In the genomic region with DNA sequence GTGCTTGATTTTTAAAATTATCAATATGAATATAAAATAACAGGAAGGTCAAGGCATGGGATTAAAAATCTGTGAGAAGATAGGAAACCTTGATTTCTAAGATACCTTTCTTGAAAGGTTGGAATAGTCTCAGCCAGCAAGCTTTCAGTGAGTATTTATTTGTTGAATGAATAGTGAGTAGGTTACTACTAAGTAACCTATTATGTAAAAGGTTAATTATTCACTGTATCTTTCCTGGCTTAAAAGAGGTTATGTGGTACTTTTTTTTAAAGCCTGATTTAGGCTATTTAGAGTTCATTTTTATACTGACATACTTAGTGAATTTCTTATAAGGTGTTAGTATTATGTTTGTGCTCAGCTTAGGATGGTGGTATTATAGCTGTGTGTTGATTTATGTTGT, we compare ENCODE assay signal across 19 cellular contexts.
DNase-seq lines count a peak whose midpoint lies in the region; ATAC-seq, FAIRE-seq and TF ChIP-seq lines count a peak whose summit lies in the region.
"Had no signal": no experiment of that assay in that cellular context is flagged by ENCODE, and none has a peak within 500 bp of the region (broad histone marks: within the 10 kb centered on the region; RNA-seq: fewer than 3 reads in every experiment).

No MANE protein-coding gene starts in this region.

- FAIRE-seq in G401.6 (lab: Jason Lieb, UNC) = peak; percentile 6
- FAIRE-seq: D721Med had no signal

- ATAC-seq in GM19467 (IDR thresholded peaks at IDR 0.05; ENCODE audit: unreplicated experiment) (peak; percentile 57), HG03378 (IDR thresholded peaks at IDR 0.05; ENCODE audit: unreplicated experiment) (peak; percentile 86)
- ATAC-seq: activated CD4-positive, alpha-beta T cell treated with anti-CD3 and anti-CD28 coated beads for 36 hours; lower lobe of right lung had no signal

- no peak for TF ChIP-seq POLR2A in erythroblast (IDR thresholded peaks at IDR 0.05; ENCODE audit: low read length)

- DNase-seq in kidney tubule cell (ENCODE audit: low spot score) (peak; percentile 70), NOMO-1 treated with DMSO at 0.1 percent for 48 hours (lab: John Stamatoyannopoulos, UW; ENCODE audit: unreplicated experiment) (no peak), NCI-H1694 treated with DMSO at 0.1 percent for 48 hours (lab: John Stamatoyannopoulos, UW) (no peak), NCI-H69 (lab: John Stamatoyannopoulos, UW) (no peak), erythroblast (lab: John Stamatoyannopoulos, UW) (no peak)
- DNase-seq: activated CD4-positive, alpha-beta T cell treated with anti-CD3 and anti-CD28 coated beads for 36 hours; activated T-cell treated with anti-CD3 and anti-CD28 coated beads, Interleukin-2, amount 50 U/mL, for 24 hours; effector CD8-positive, alpha-beta T cell; foreskin fibroblast; HCEC 1CT; Karpas-422; lower lobe of right lung; posterior cingulate gyrus; stimulated activated CD4-positive, alpha-beta T cell treated with anti-CD3 and anti-CD28 coated beads, Interleukin-15, amount 100 ng/mL, for 24 hours; thyroid gland had no signal
